ENCODE assay signal across 17 cellular contexts in the genomic region with DNA sequence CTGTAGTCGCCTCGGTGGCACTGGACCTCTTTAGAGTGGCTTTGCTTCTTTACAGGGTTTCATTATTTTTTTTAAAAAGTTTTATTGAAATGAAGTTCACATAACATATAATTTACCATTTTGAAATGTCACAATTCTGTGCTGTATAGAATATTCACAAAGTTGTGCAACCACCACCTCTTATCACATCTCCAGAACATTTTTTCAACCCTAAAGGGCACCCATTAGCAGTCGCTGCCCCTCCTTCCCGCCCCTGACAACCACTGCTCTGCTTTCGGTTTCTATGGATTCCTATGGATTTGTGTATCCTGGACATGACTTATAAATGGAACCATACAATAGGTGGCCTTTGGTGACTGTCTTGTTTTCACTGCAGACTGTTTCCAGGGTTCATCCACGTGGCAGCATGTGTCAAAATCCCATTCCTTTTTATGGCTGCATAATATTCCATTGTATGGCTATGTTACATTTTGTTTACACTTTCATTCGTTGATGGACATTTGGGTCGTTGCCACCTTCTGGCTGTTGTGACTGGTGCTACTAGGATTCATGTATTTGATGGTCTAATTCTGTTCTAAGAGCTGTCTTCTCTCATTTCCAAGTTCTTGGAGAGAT. TPM values are rescaled to one million over a fixed set of nuclear protein-coding genes. Genes with fewer than 3 reads are reported as not detected.
A peak's percentile ranks its signal among the peaks of the same experiment; 100 is the strongest.
DNase-seq lines count a peak whose midpoint lies in the region; ATAC-seq, FAIRE-seq and TF ChIP-seq lines count a peak whose summit lies in the region.
"Had no signal": no experiment of that assay in that cellular context is flagged by ENCODE, and none has a peak within 500 bp of the region (broad histone marks: within the 10 kb centered on the region; RNA-seq: fewer than 3 reads in every experiment).

No MANE protein-coding gene starts in this region.

- ATAC-seq in pancreas, result no peak
- ATAC-seq: K562, PC-3 had no signal

- H3K9me3 ChIP-seq in HEK293 (ENCODE audit: control insufficient read depth, insufficient read depth, low read depth, low read length), result no peaks in the 10 kb centered on the region
- no peaks in the 10 kb centered on the region for H3K9me3 ChIP-seq in adipocyte (ENCODE audit: control insufficient read depth, low read length)
- H3K9me3 ChIP-seq in pancreas, result no peaks in the 10 kb centered on the region
- no peaks in the 10 kb centered on the region for H3K9me3 ChIP-seq in tibial nerve
- H3K9me3 ChIP-seq: SJSA1 had no signal

- no peaks in the 10 kb centered on the region for H3K36me3 ChIP-seq in HEK293 (ENCODE audit: control insufficient read depth in 2 of 2, insufficient read depth in 1 of 2, low read length in 2 of 2)
- peaks cover 28% of the 10 kb centered on the region for H3K36me3 ChIP-seq in adipocyte (ENCODE audit: control insufficient read depth, insufficient read depth, low read length, severe bottlenecking)
- no peaks in the 10 kb centered on the region for H3K36me3 ChIP-seq in pancreas
- no peaks in the 10 kb centered on the region for H3K36me3 ChIP-seq in tibial nerve

- H3K27me3 ChIP-seq in adipocyte (replicated peaks; ENCODE audit: control insufficient read depth, insufficient read depth, low read length) (no peaks in the 10 kb centered on the region), pancreas (no peaks in the 10 kb centered on the region), tibial nerve (no peaks in the 10 kb centered on the region)
- H3K27me3 ChIP-seq: SJSA1 had no signal

- H3K27ac Mint-ChIP-seq in glutamatergic neuron (ENCODE audit: unreplicated experiment), result peak overlapping the region; percentile 43
- H3K27ac Mint-ChIP-seq in activated CD4-positive, alpha-beta memory T cell treated with anti-CD3 and anti-CD28 coated beads, Interleukin-2, amount 10 ng/mL, durations not matched to agents 7 days and 5 days, result no peak overlapping the region

- WGBS in pancreas, 2 donors, result 66 to 67% methylated on average over 8 of the region's 8 CpGs
- 89% methylated on average over 8 of the region's 8 CpGs for WGBS in tibial nerve, 2 donors

- H3K36me3 Mint-ChIP-seq in glutamatergic neuron (ENCODE audit: unreplicated experiment), result peaks cover 5% of the 10 kb centered on the region
- H3K36me3 Mint-ChIP-seq in activated CD4-positive, alpha-beta memory T cell treated with anti-CD3 and anti-CD28 coated beads, Interleukin-2, amount 10 ng/mL, durations not matched to agents 7 days and 5 days (ENCODE audit: low read depth), result no peaks in the 10 kb centered on the region

- no peak for TF ChIP-seq POLR2A in tibial nerve (IDR thresholded peaks at IDR 0.05)

- no peak for FAIRE-seq in pancreas (lab: Jason Lieb, UNC)
- FAIRE-seq: GM19239, K562 had no signal

- H3K27ac ChIP-seq in HEK293 (ENCODE audit: extremely low read depth, low read depth, low read length) (no peak overlapping the region), pancreas (peak overlapping the region; percentile 69 to 88 (median 78)), tibial nerve (no peak overlapping the region)
- H3K27ac ChIP-seq: SJSA1 had no signal

- DNase-seq in adipocyte (ENCODE audit: low read depth) (peak; percentile 25), glutamatergic neuron (no peak), pancreas (no peak), tibial nerve (ENCODE audit: low spot score in 2 of 2) (no peak), NCI-H82 treated with DMSO at 0.1 percent for 48 hours (lab: John Stamatoyannopoulos, UW; ENCODE audit: unreplicated experiment) (no peak), SHP77 treated with DMSO at 0.1 percent for 48 hours (lab: John Stamatoyannopoulos, UW) (no peak)
- no peak for DNase-seq in activated CD4-positive, alpha-beta memory T cell treated with anti-CD3 and anti-CD28 coated beads, Interleukin-2, amount 10 ng/mL, durations not matched to agents 7 days and 5 days
- DNase-seq: AML-193, NCI-H1436, NCI-H2171, NCI-H446 treated with DMSO at 0.1 percent for 48 hours, NCI-H748 treated with DMSO at 0.1 percent for 48 hours, PC-3 had no signal

- no peak overlapping the region for H3K4me3 ChIP-seq in HEK293 (ENCODE audit: low read depth, low read length)
- no peak overlapping the region for H3K4me3 ChIP-seq in adipocyte (ENCODE audit: low read length)
- no peak overlapping the region for H3K4me3 ChIP-seq in pancreas
- H3K4me3 ChIP-seq in tibial nerve, result no peak overlapping the region
- H3K4me3 ChIP-seq: K562, SJSA1 had no signal

- no peak overlapping the region for H3K9ac ChIP-seq in adipocyte (ENCODE audit: low read length)

- no peak overlapping the region for H3K4me3 Mint-ChIP-seq in glutamatergic neuron (ENCODE audit: unreplicated experiment)
- no peak overlapping the region for H3K4me3 Mint-ChIP-seq in activated CD4-positive, alpha-beta memory T cell treated with anti-CD3 and anti-CD28 coated beads, Interleukin-2, amount 10 ng/mL, durations not matched to agents 7 days and 5 days

- intact Hi-C loops in pancreas (cut with DNase I), result no loop called here

- POLR2A ChIA-PET in HEK293 (lab: Yijun Ruan, JAX), result no interaction called here
- POLR2A ChIA-PET in activated CD4-positive, alpha-beta memory T cell treated with anti-CD3 and anti-CD28 coated beads, Interleukin-2, amount 10 ng/mL, durations not matched to agents 7 days and 5 days (lab: Charles Lee), result no interaction called here

- H3K27me3 Mint-ChIP-seq in glutamatergic neuron (ENCODE audit: unreplicated experiment), result peaks cover 10% of the 10 kb centered on the region
- no peaks in the 10 kb centered on the region for H3K27me3 Mint-ChIP-seq in activated CD4-positive, alpha-beta memory T cell treated with anti-CD3 and anti-CD28 coated beads, Interleukin-2, amount 10 ng/mL, durations not matched to agents 7 days and 5 days

- H3K4me1 ChIP-seq in HEK293 (ENCODE audit: control insufficient read depth, insufficient read depth, low read length) (no peaks in the 10 kb centered on the region; the same call in 1 of the 2 replicates), adipocyte (ENCODE audit: control insufficient read depth, insufficient read depth, low read length) (peaks cover 19% of the 10 kb centered on the region), pancreas (peaks cover 67 to 89% (median 73%) of the 10 kb centered on the region in 3 donors), tibial nerve (peaks cover 0 to 12% (median 0%) of the 10 kb centered on the region in 4 donors)

- no peak for TF ChIP-seq CTCF in HEK293 (tag by site-specific recombination; IDR thresholded peaks at IDR 0.05)
- TF ChIP-seq CTCF in glutamatergic neuron (IDR thresholded peaks at IDR 0.05; ENCODE audit: partially characterized antibody, unreplicated experiment), result no peak
- TF ChIP-seq CTCF in pancreas (IDR thresholded peaks at IDR 0.05), result no peak
- TF ChIP-seq CTCF in tibial nerve (IDR thresholded peaks at IDR 0.05), result no peak

- no peak for TF ChIP-seq EP300 in tibial nerve (IDR thresholded peaks at IDR 0.05)

- CTCF ChIA-PET in HEK293 (lab: Yijun Ruan, JAX), result interaction anchor here (0.7 kb wide), 1 partner anchor 1621 kb away, joined by 3 read pairs; no protein-coding TSS in a partner anchor
- CTCF ChIA-PET in activated CD4-positive, alpha-beta memory T cell treated with anti-CD3 and anti-CD28 coated beads, Interleukin-2, amount 10 ng/mL, durations not matched to agents 7 days and 5 days (lab: Charles Lee), result no interaction called here

- peaks cover 9% of the 10 kb centered on the region for H3K9me3 Mint-ChIP-seq in glutamatergic neuron (ENCODE audit: unreplicated experiment)
- no peaks in the 10 kb centered on the region for H3K9me3 Mint-ChIP-seq in activated CD4-positive, alpha-beta memory T cell treated with anti-CD3 and anti-CD28 coated beads, Interleukin-2, amount 10 ng/mL, durations not matched to agents 7 days and 5 days

- H3K4me1 Mint-ChIP-seq in glutamatergic neuron (ENCODE audit: low read depth, unreplicated experiment), result peaks cover 44% of the 10 kb centered on the region
- no peaks in the 10 kb centered on the region for H3K4me1 Mint-ChIP-seq in activated CD4-positive, alpha-beta memory T cell treated with anti-CD3 and anti-CD28 coated beads, Interleukin-2, amount 10 ng/mL, durations not matched to agents 7 days and 5 days

TF ChIP-seq in HEK293, 187 proteins besides CTCF, POLR2A, EP300 and RAD21:
- no peak for TF ChIP-seq SALL2 (tag by site-specific recombination; IDR thresholded peaks at IDR 0.05; ENCODE audit: borderline replicate concordance)
- no peak for TF ChIP-seq ZBTB8A (tag by site-specific recombination; IDR thresholded peaks at IDR 0.05)
- peak; percentile 86 for TF ChIP-seq ZNF146 (tag by site-specific recombination; IDR thresholded peaks at IDR 0.05)
- no peak for TF ChIP-seq ZNF426 (tag by site-specific recombination; IDR thresholded peaks at IDR 0.05)

RNA-seq across cellular contexts. Expression of gene SH3BP4, which starts 52.6 kb away (rescaled TPM):
- total RNA-seq in glutamatergic neuron (ENCODE audit: unreplicated experiment) (59.3 TPM), pancreas (10 to 100 TPM; 61.6 to 99.7 (median 64.0) TPM), tibial nerve (10 to 100 TPM; 19.2 to 31.8 (median 24.3) TPM)
- polyA plus RNA-seq in pancreas, result 10 to 100 TPM; 20.5 to 22.1 TPM
- total RNA-seq in activated CD4-positive, alpha-beta memory T cell treated with anti-CD3 and anti-CD28 coated beads, Interleukin-2, amount 10 ng/mL, durations not matched to agents 7 days and 5 days, result under 1 TPM in 1 of 2 experiments, not detected in 1; 0.08 TPM

Comparison
In these comparisons a context has a peak if more than half of its experiments do, and no peak if none do; other contexts are left out.
1. H3K27ac ChIP-seq: peak in pancreas (4 of 4); none in HEK293 (single experiment) and tibial nerve (0 of 4).
2. RNA of gene SH3BP4, which starts 52.6 kb away (total RNA-seq): 61.6 to 99.7 TPM in pancreas, 59.3 TPM in glutamatergic neuron (single experiment) and 19.2 to 31.8 TPM in tibial nerve; 0.08 TPM in activated CD4-positive, alpha-beta memory T cell treated with anti-CD3 and anti-CD28 coated beads, Interleukin-2, amount 10 ng/mL, durations not matched to agents 7 days and 5 days; every median in the first group is over 10 times any median in the second.